In the genomic region with DNA sequence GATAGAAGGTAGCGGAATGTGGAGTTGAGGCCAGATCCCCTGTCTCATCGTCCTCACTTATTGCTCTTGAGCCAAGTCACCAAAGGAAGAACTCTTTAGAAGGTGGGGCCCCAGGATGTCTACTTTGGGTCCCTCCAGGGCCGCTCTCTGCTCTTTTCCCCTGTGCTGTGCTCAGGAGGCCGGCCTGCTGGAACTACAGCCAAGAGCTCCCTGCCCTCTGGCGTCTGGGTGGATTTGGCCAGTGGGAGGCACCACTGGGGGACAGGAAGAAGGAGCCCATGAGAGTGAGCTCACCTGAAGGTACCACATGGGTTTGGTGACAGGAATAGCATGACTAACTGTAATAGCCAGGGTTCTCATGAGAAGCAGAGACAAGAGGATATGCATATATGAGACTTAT, we compare ENCODE assay signal across 18 cellular contexts.
DNase-seq lines count a peak whose midpoint lies in the region; ATAC-seq, FAIRE-seq and TF ChIP-seq lines count a peak whose summit lies in the region.
"Had no signal": no experiment of that assay in that cellular context is flagged by ENCODE, and none has a peak within 500 bp of the region (broad histone marks: within the 10 kb centered on the region; RNA-seq: fewer than 3 reads in every experiment).

No MANE protein-coding gene starts in this region.

- no peaks in the 10 kb centered on the region for H3K9me3 Mint-ChIP-seq in osteocyte (ENCODE audit: unreplicated experiment)
- H3K9me3 Mint-ChIP-seq in T-cell: no peaks in the 10 kb centered on the region
- H3K9me3 Mint-ChIP-seq: CD8-positive, alpha-beta T cell; HFFc6 had no signal

- intact Hi-C loops in K562 (cut with micrococcal nuclease): no loop called here

- H3K4me1 Mint-ChIP-seq in T-helper 17 cell (peaks cover 22% of the 10 kb centered on the region), osteocyte (ENCODE audit: unreplicated experiment) (no peaks in the 10 kb centered on the region), T-cell (peaks cover 0 to 7% (median 1%) of the 10 kb centered on the region in 3 donors)

- no peaks in the 10 kb centered on the region for H4K20me1 ChIP-seq in K562 (replicated peaks; ENCODE audit: control insufficient read depth, insufficient read depth, low read length)

- CTCF ChIA-PET in K562 (lab: Yijun Ruan, JAX; ENCODE audit: low intra/inter-chr PET ratio) (no interaction called here), T-cell (lab: Charles Lee) (no interaction called here)

- peaks cover 3 to 11% of the 10 kb centered on the region in 2 experiments; a peak in 2 of 5 replicates for H3K27me3 ChIP-seq in K562 (ENCODE audit: control insufficient read depth in 2 of 2, insufficient read depth in 2 of 2, low read length in 2 of 2)

- TF ChIP-seq RAD21 in K562 (CRISPR knock-in tag; conservative IDR thresholded peaks at IDR 0.05 in 1 of 2, IDR thresholded peaks at IDR 0.05 in 1 of 2): no peak

- H3K4me1 ChIP-seq in K562 (replicated peaks in 1 of 2; ENCODE audit: control insufficient read depth in 2 of 2, insufficient read depth in 2 of 2, low read length in 2 of 2): no peaks in the 10 kb centered on the region
- H3K4me1 ChIP-seq: Caco-2, HAP-1 had no signal

- WGBS in K562 (ENCODE audit: insufficient coverage, low coverage, missing lambda C conversion rate): 26% methylated on average over 5 of the region's 5 CpGs

- no peak for ATAC-seq in T-helper 17 cell
- ATAC-seq in K562: peak; percentile 61
- ATAC-seq in HG03439 (IDR thresholded peaks at IDR 0.05; ENCODE audit: unreplicated experiment): no peak
- ATAC-seq in T-cell (replicated peaks in 1 of 4): no peak
- ATAC-seq: CD8-positive, alpha-beta T cell had no signal

- TF ChIP-seq CTCF in K562 (IDR thresholded peaks at IDR 0.05 in 2 of 3, conservative IDR thresholded peaks at IDR 0.05 in 1 of 3; ENCODE audit: insufficient read depth in 2 of 3, low read depth in 1 of 3, low read length in 3 of 3) (peak in 2 of 3 experiments; percentile 14 to 17; a peak in 1 of 6 replicates), osteocyte (IDR thresholded peaks at IDR 0.05) (no peak)

- DNase-seq in T-helper 17 cell (no peak), K562 (ENCODE audit: extremely low read depth in 1 of 4, low spot score in 3 of 4) (no peak), osteocyte (ENCODE audit: extremely low spot score, unreplicated experiment) (peak; percentile 73), 8988T (no peak), T-cell (no peak)
- DNase-seq: ACHN; C1 segment of cervical spinal cord; Caco-2; CD8-positive, alpha-beta T cell; DMS153; DND-41; GOT3; HFFc6 had no signal

- no peak overlapping the region for H3K4me2 ChIP-seq in K562 (ENCODE audit: insufficient read depth, low read length)

- no peaks in the 10 kb centered on the region for H3K9me1 ChIP-seq in K562 (ENCODE audit: control insufficient read depth, insufficient read depth, low read length)

- no peaks in the 10 kb centered on the region for H3K27me3 Mint-ChIP-seq in T-helper 17 cell
- peaks cover 10% of the 10 kb centered on the region for H3K27me3 Mint-ChIP-seq in osteocyte (ENCODE audit: unreplicated experiment)
- H3K27me3 Mint-ChIP-seq in T-cell: no peaks in the 10 kb centered on the region

- H3K36me3 Mint-ChIP-seq in T-helper 17 cell (ENCODE audit: low read depth) (no peaks in the 10 kb centered on the region), osteocyte (ENCODE audit: unreplicated experiment) (no peaks in the 10 kb centered on the region), T-cell (no peaks in the 10 kb centered on the region)
- H3K36me3 Mint-ChIP-seq: CD8-positive, alpha-beta T cell had no signal

- BruUV-seq in K562 (replicated peaks; lab: Mats Ljungman, UMichigan): no TSS peak

- no peak overlapping the region for H3K4me3 Mint-ChIP-seq in T-helper 17 cell
- H3K4me3 Mint-ChIP-seq in osteocyte (ENCODE audit: unreplicated experiment): no peak overlapping the region
- no peak overlapping the region for H3K4me3 Mint-ChIP-seq in T-cell
- H3K4me3 Mint-ChIP-seq: CD8-positive, alpha-beta T cell; HFFc6 had no signal

- no peak for FAIRE-seq in K562 (lab: Jason Lieb, UNC)
- FAIRE-seq: G401.6, GM12892, H54 had no signal

- no peak overlapping the region for H3K27ac ChIP-seq in K562 (ENCODE audit: extremely low read depth, low read depth, low read length)

- H3K36me3 ChIP-seq in K562 (ENCODE audit: control insufficient read depth, insufficient read depth, low read length): no peaks in the 10 kb centered on the region
- H3K36me3 ChIP-seq: HAP-1 had no signal

- H3K9me3 ChIP-seq in T-helper 17 cell (ENCODE audit: control insufficient read depth, low read length, poor library complexity, severe bottlenecking) (no peaks in the 10 kb centered on the region), K562 (replicated peaks; ENCODE audit: control insufficient read depth, insufficient read depth, low read depth, low read length) (no peaks in the 10 kb centered on the region)
- H3K9me3 ChIP-seq: HAP-1 had no signal

- H3K9ac ChIP-seq in K562 (ENCODE audit: insufficient read depth in 1 of 2, low read depth in 2 of 2, low read length in 2 of 2): no peak overlapping the region

- H2AFZ ChIP-seq in K562 (ENCODE audit: low read depth, low read length): no peak overlapping the region

- no peak for TF ChIP-seq POLR2A in K562 (conservative IDR thresholded peaks at IDR 0.05)

- TF ChIP-seq EP300 in K562 (IDR thresholded peaks at IDR 0.05; ENCODE audit: low read length): no peak

- peak overlapping the region; percentile 69 for H3K27ac Mint-ChIP-seq in T-helper 17 cell
- H3K27ac Mint-ChIP-seq in osteocyte (ENCODE audit: unreplicated experiment): no peak overlapping the region
- no peak overlapping the region for H3K27ac Mint-ChIP-seq in T-cell
- H3K27ac Mint-ChIP-seq: CD8-positive, alpha-beta T cell; HFFc6 had no signal

- no peaks in the 10 kb centered on the region for H3K79me2 ChIP-seq in K562 (ENCODE audit: control insufficient read depth, insufficient read depth, low read length)

- POLR2A ChIA-PET in K562 (lab: Yijun Ruan, JAX) (interaction anchor here (0.6 to 1.1 kb wide), 5 partner anchors 11 to 535 kb away, joined by 3 read pairs; no protein-coding TSS in a partner anchor), T-cell (lab: Charles Lee) (no interaction called here)

- H3K4me3 ChIP-seq in K562: no peak overlapping the region
- H3K4me3 ChIP-seq: HAP-1 had no signal

- in situ Hi-C loops in K562 (cut with MboI): no loop called here

TF ChIP-seq in K562, 482 proteins besides CTCF, POLR2A, EP300 and RAD21:
- TF ChIP-seq ZNF57 (CRISPR knock-in tag; IDR thresholded peaks at IDR 0.05) (no peak), CC2D1A (IDR thresholded peaks at IDR 0.05) (no peak), BACH1 (tag; IDR thresholded peaks at IDR 0.05) (no peak), RBM25 (IDR thresholded peaks at IDR 0.05; ENCODE audit: low read depth, low read length, severe bottlenecking) (no peak), E2F3 (CRISPR knock-in tag; IDR thresholded peaks at IDR 0.05) (no peak)
- TF ChIP-seq, protein P1, sequence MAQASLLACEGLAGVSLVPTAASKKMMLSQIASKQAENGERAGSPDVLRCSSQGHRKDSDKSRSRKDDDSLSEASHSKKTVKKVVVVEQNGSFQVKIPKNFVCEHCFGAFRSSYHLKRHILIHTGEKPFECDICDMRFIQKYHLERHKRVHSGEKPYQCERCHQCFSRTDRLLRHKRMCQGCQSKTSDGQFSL (CRISPR knock-in tag; IDR thresholded peaks at IDR 0.05): no peak
- TF ChIP-seq, protein P1 (tag; IDR thresholded peaks at IDR 0.05): no peak
